ENCODE assay signal across 19 cellular contexts in the genomic region with DNA sequence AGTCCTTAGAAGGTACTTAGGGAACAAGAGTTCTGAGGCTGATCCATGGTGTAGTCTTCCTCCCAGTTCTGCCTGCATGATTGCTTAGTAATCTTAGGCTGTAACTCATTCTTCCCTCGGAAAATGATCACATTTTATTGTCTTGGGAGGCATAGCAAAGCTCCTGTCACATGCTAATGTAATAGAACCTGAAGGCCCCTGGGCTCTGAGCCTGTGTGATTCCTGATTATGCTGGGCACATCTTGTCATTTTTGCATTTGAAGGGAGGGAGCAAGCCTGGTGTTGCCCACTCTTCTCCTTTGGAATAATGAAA.
"Had no signal": no experiment of that assay in that cellular context is flagged by ENCODE, and none has a peak within 500 bp of the region (broad histone marks: within the 10 kb centered on the region; RNA-seq: fewer than 3 reads in every experiment).

No MANE protein-coding gene starts in this region.

- DNase-seq: activated CD4-positive, alpha-beta T cell treated with anti-CD3 and anti-CD28 coated beads for 4 hours; activated CD8-positive, alpha-beta T cell treated with anti-CD3 and anti-CD28 coated beads for 36 hours; activated effector memory CD4-positive, alpha-beta T cell treated with anti-CD3 and anti-CD28 coated beads, Interleukin-2, amount 50 U/mL, for 16 hours; activated T-cell treated with anti-CD3 and anti-CD28 coated beads, Interleukin-2, amount 50 U/mL, for 48 hours; amniotic stem cell; body of pancreas; caudate nucleus; colonic mucosa; effector CD4-positive, alpha-beta T cell; hypothalamus; kidney glomerular epithelial cell; stimulated activated CD4-positive, alpha-beta T cell treated with anti-CD3 and anti-CD28 coated beads, Interleukin-4, amount 100 ng/mL, for 1 hour; stimulated activated naive B cell treated with anti-CD40 and anti-IgM and Interleukin-4, amounts not matched to agents 10 μg/mL and 1 μg/mL and 100 μg/mL, for 72 hours; T-helper 2 cell; thyroid gland had no signal

- ATAC-seq: activated CD8-positive, alpha-beta T cell treated with anti-CD3 and anti-CD28 coated beads for 36 hours; body of pancreas; stimulated activated naive B cell treated with anti-CD40 and anti-IgM and Interleukin-4, amounts not matched to agents 10 μg/mL and 1 μg/mL and 100 μg/mL, for 72 hours; WTC11 had no signal

- H3K9me3 ChIP-seq: body of pancreas, colonic mucosa, esophagus muscularis mucosa, right atrium auricular region, thyroid gland, vagina had no signal

- H3K36me3 ChIP-seq: colonic mucosa, esophagus muscularis mucosa, right atrium auricular region, thyroid gland, vagina had no signal

- H3K27ac ChIP-seq: colonic mucosa, esophagus muscularis mucosa, right atrium auricular region, thyroid gland, vagina had no signal

- H3K4me3 ChIP-seq: body of pancreas, colonic mucosa, esophagus muscularis mucosa, right atrium auricular region, thyroid gland, vagina had no signal

- H3K4me1 ChIP-seq: colonic mucosa, esophagus muscularis mucosa, right atrium auricular region, vagina had no signal

- H3K27me3 ChIP-seq: body of pancreas, colonic mucosa, esophagus muscularis mucosa, right atrium auricular region, thyroid gland, vagina had no signal
